20 cellular contexts compared by ENCODE assay signal in genomic region chr6:137762168-137763090, GRCh38.
A peak's percentile ranks its signal among the peaks of the same experiment; 100 is the strongest.
DNase-seq lines count a peak whose midpoint lies in the region; ATAC-seq lines count a peak whose summit lies in the region.
"Had no signal": no experiment of that assay in that cellular context is flagged by ENCODE, and none has a peak within 500 bp of the region (broad histone marks: within the 10 kb centered on the region; RNA-seq: fewer than 3 reads in every experiment).

No MANE protein-coding gene starts in this region.

- peaks cover 4% of the 10 kb centered on the region for H3K36me3 Mint-ChIP-seq in effector memory CD8-positive, alpha-beta T cell (ENCODE audit: insufficient read depth)
- no peaks in the 10 kb centered on the region for H3K36me3 Mint-ChIP-seq in naive thymus-derived CD8-positive, alpha-beta T cell

- peaks cover 0 to 1% of the 10 kb centered on the region in 2 donors for H3K9me3 Mint-ChIP-seq in effector memory CD8-positive, alpha-beta T cell
- H3K9me3 Mint-ChIP-seq in naive thymus-derived CD8-positive, alpha-beta T cell, result no peaks in the 10 kb centered on the region
- H3K9me3 Mint-ChIP-seq: CD14-positive monocyte had no signal

- H3K27ac Mint-ChIP-seq in effector memory CD8-positive, alpha-beta T cell, result peak overlapping the region; percentile 64 to 65
- peak overlapping the region in 3 of 10 donors; percentile 7 to 73 (median 16) for H3K27ac Mint-ChIP-seq in naive thymus-derived CD8-positive, alpha-beta T cell
- H3K27ac Mint-ChIP-seq: CD14-positive monocyte had no signal

- peak; percentile 89 for ATAC-seq in effector memory CD8-positive, alpha-beta T cell (replicated peaks)
- ATAC-seq in naive thymus-derived CD8-positive, alpha-beta T cell, result peak; percentile 35 to 50
- ATAC-seq in GM19452 (IDR thresholded peaks at IDR 0.05; ENCODE audit: unreplicated experiment), result no peak
- ATAC-seq: GM12878 had no signal

- no peaks in the 10 kb centered on the region for H3K27me3 Mint-ChIP-seq in effector memory CD8-positive, alpha-beta T cell
- H3K27me3 Mint-ChIP-seq in naive thymus-derived CD8-positive, alpha-beta T cell, result no peaks in the 10 kb centered on the region

- peak; percentile 15 for DNase-seq in NCI-H82 (lab: John Stamatoyannopoulos, UW)
- no peak for DNase-seq in NCI-H82 treated with DMSO at 0.1 percent for 48 hours (lab: John Stamatoyannopoulos, UW; ENCODE audit: unreplicated experiment)
- DNase-seq in M059J (ENCODE audit: low read depth), result peak; percentile 33
- peak in 1 of 3 experiments; percentile 18 for DNase-seq in effector memory CD8-positive, alpha-beta T cell
- DNase-seq in naive thymus-derived CD8-positive, alpha-beta T cell, result peak in 1 of 10 donors; percentile 23
- no peak for DNase-seq in SIG-M5 treated with dmso at 0.1 percent for 504 hours (lab: John Stamatoyannopoulos, UW; ENCODE audit: unreplicated experiment)
- DNase-seq in hippocampal formation (lab: John Stamatoyannopoulos, UW), result no peak
- DNase-seq: Calu3, EL, KBM-7, MV-4-11, NCI-H1694 treated with DMSO at 0.1 percent for 48 hours, NCI-H2227 treated with DMSO at 0.1 percent for 48 hours, NCI-H510A treated with DMSO at 0.1 percent for 48 hours, NCI-H774, RPMI8226, SJCRH30 had no signal

- peaks cover 6 to 26% of the 10 kb centered on the region in 2 donors for H3K4me1 Mint-ChIP-seq in effector memory CD8-positive, alpha-beta T cell (ENCODE audit: low read depth in 2 of 2)
- H3K4me1 Mint-ChIP-seq in naive thymus-derived CD8-positive, alpha-beta T cell, result peaks cover 0 to 17% (median 6%) of the 10 kb centered on the region in 4 donors

- H3K4me3 Mint-ChIP-seq in effector memory CD8-positive, alpha-beta T cell, result peak overlapping the region in 1 of 2 donors; percentile 7
- H3K4me3 Mint-ChIP-seq in naive thymus-derived CD8-positive, alpha-beta T cell, result no peak overlapping the region
- H3K4me3 Mint-ChIP-seq: CD14-positive monocyte had no signal

- POLR2A ChIA-PET in naive thymus-derived CD8-positive, alpha-beta T cell (lab: Charles Lee), result no interaction called here

Comparison
In these comparisons a context has a peak if more than half of its experiments do, and no peak if none do; other contexts are left out.
1. DNase-seq: peak in NCI-H82 (single experiment) and M059J (single experiment); none in NCI-H82 treated with DMSO at 0.1 percent for 48 hours (single experiment), SIG-M5 treated with dmso at 0.1 percent for 504 hours (single experiment) and hippocampal formation (0 of 2).